ENCODE assay signal across 8 cellular contexts in genomic region chr15:72319360-72319984, GRCh38. TPM values are rescaled to one million over a fixed set of nuclear protein-coding genes. Genes with fewer than 3 reads are reported as not detected.
DNase-seq lines count a peak whose midpoint lies in the region; ATAC-seq and TF ChIP-seq lines count a peak whose summit lies in the region.

No MANE protein-coding gene starts in this region.

- peaks cover 6% of the 10 kb centered on the region for H3K9me3 Mint-ChIP-seq in stimulated activated memory B cell treated with anti-CD40 and anti-IgM and Interleukin-4, amounts not matched to agents 10 μg/mL and 1 μg/mL and 100 μg/mL, for 72 hours

- no peak for TF ChIP-seq CTCF in dorsolateral prefrontal cortex (IDR thresholded peaks at IDR 0.05 in 54 of 56, conservative IDR thresholded peaks at IDR 0.05 in 2 of 56; ENCODE audit: low read depth in 1 of 56, partially characterized antibody in 56 of 56)

- no peaks in the 10 kb centered on the region for H3K27me3 ChIP-seq in dorsolateral prefrontal cortex

- peaks cover 20% of the 10 kb centered on the region for H3K4me1 Mint-ChIP-seq in stimulated activated memory B cell treated with anti-CD40 and anti-IgM and Interleukin-4, amounts not matched to agents 10 μg/mL and 1 μg/mL and 100 μg/mL, for 72 hours

- peaks cover 12% of the 10 kb centered on the region for H3K36me3 Mint-ChIP-seq in stimulated activated memory B cell treated with anti-CD40 and anti-IgM and Interleukin-4, amounts not matched to agents 10 μg/mL and 1 μg/mL and 100 μg/mL, for 72 hours

- H3K27me3 Mint-ChIP-seq in stimulated activated memory B cell treated with anti-CD40 and anti-IgM and Interleukin-4, amounts not matched to agents 10 μg/mL and 1 μg/mL and 100 μg/mL, for 72 hours: no peaks in the 10 kb centered on the region

- peak overlapping the region in 49 of 59 donors; percentile 2 to 86 (median 69) for H3K27ac ChIP-seq in dorsolateral prefrontal cortex

- H3K4me3 Mint-ChIP-seq in stimulated activated memory B cell treated with anti-CD40 and anti-IgM and Interleukin-4, amounts not matched to agents 10 μg/mL and 1 μg/mL and 100 μg/mL, for 72 hours: peak overlapping the region; percentile 72

- intact Hi-C loops in dorsolateral prefrontal cortex (cut with DNase I): loop anchor here in 1 of 2 donors (10.0 kb wide), 1 partner anchor 55 kb away; the partner anchor contains the start of gene HEXA

- peak overlapping the region; percentile 7 for H3K27ac Mint-ChIP-seq in stimulated activated memory B cell treated with anti-CD40 and anti-IgM and Interleukin-4, amounts not matched to agents 10 μg/mL and 1 μg/mL and 100 μg/mL, for 72 hours

- peak; percentile 41 for ATAC-seq in GM18909 (IDR thresholded peaks at IDR 0.05; ENCODE audit: poor library complexity, unreplicated experiment)
- ATAC-seq in stimulated activated memory B cell treated with anti-CD40 and anti-IgM and Interleukin-4, amounts not matched to agents 10 μg/mL and 1 μg/mL and 100 μg/mL, for 72 hours: peak; percentile 74
- no peak for ATAC-seq in GM18517 (IDR thresholded peaks at IDR 0.05; ENCODE audit: unreplicated experiment)

- H3K4me3 ChIP-seq in dorsolateral prefrontal cortex: peak overlapping the region; percentile 38 to 75 (median 60)

- DNase-seq in HPDE6-E6E7 (ENCODE audit: extremely low spot score): peak; percentile 59
- DNase-seq in activated CD4-positive, alpha-beta T cell treated with anti-CD3 and anti-CD28 coated beads for 4 hours: peak; percentile 26 to 31
- DNase-seq in dorsolateral prefrontal cortex: peak in 8 of 10 donors; percentile 36 to 73 (median 46)
- peak; percentile 66 to 79 for DNase-seq in lung microvascular endothelial cell (ENCODE audit: low read depth in 2 of 2)
- DNase-seq in NCI-H2081 treated with DMSO at 0.1 percent for 48 hours (lab: John Stamatoyannopoulos, UW): no peak

RNA-seq across cellular contexts. Expression of gene CELF6, which starts 0.5 kb away (rescaled TPM):
- total RNA-seq in dorsolateral prefrontal cortex (10 to 100 TPM; 10.7 to 30.0 (median 20.1) TPM), lung microvascular endothelial cell (0.20 TPM in 1 of 2 replicates, not detected in the other)

RNA-seq across cellular contexts. Expression of gene PARP6, which starts 47.1 kb away (rescaled TPM):
- total RNA-seq in dorsolateral prefrontal cortex (100 to 1,000 TPM in 108 of 120 experiments, 10 to 100 TPM in 12; 89.7 to 152 (median 117) TPM), lung microvascular endothelial cell (6.5 and 17.1 TPM in 2 replicates)

RNA-seq across cellular contexts. Expression of gene HEXA, which starts 56.3 kb away (rescaled TPM):
- total RNA-seq in dorsolateral prefrontal cortex (100 to 1,000 TPM in 9 of 120 experiments, 10 to 100 TPM in 111; 59.4 to 109 (median 80.2) TPM), lung microvascular endothelial cell (58.0 and 62.3 TPM in 2 replicates)
